ENCODE assay signal across 8 cellular contexts in the genomic region with DNA sequence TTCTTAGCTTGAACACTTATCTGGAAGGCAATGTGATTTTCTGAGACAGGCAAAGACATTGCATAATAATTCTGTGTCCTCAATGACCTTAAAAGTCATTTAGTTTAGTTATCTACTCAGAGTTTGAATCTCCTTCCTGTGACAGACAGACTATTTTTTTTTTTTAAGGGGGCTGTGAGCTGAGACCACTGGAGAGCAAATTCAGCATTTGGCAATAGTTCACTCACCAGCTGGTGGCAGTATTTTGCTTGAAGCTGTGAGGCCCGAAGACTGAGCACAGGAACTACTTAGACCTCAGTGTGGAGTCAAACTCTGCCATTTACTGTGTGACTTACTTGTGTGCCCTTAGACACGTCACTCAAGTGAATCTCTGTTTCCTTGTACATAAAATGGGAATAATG. TPM values are rescaled to one million over a fixed set of nuclear protein-coding genes. Genes with fewer than 3 reads are reported as not detected.
A peak's percentile ranks its signal among the peaks of the same experiment; 100 is the strongest.
DNase-seq lines count a peak whose midpoint lies in the region; ATAC-seq and TF ChIP-seq lines count a peak whose summit lies in the region.

No MANE protein-coding gene starts in this region.

- no peak for TF ChIP-seq POLR2A in HCT116 (IDR thresholded peaks at IDR 0.05; ENCODE audit: borderline replicate concordance, extremely low read depth, insufficient read depth, insufficient read length)

- no peak overlapping the region for H3K4me2 ChIP-seq in HCT116 (ENCODE audit: low read length)

- POLR2A ChIA-PET in HCT116 (lab: Charles Lee) = no interaction called here
- POLR2A ChIA-PET in CD8-positive, alpha-beta memory T cell (lab: Charles Lee) = no interaction called here

- no peaks in the 10 kb centered on the region for H3K9me3 ChIP-seq in HCT116 (ENCODE audit: control insufficient read depth in 1 of 2, insufficient read depth in 1 of 2, low read depth in 1 of 2, low read length in 2 of 2)
- no peaks in the 10 kb centered on the region for H3K9me3 ChIP-seq in liver (ENCODE audit: control insufficient read depth in 4 of 4, low read length in 3 of 4)
- no peaks in the 10 kb centered on the region for H3K9me3 ChIP-seq in CD8-positive, alpha-beta memory T cell (ENCODE audit: low read length)
- H3K9me3 ChIP-seq in left lung = no peaks in the 10 kb centered on the region

- peak overlapping the region; percentile 99 for H2AFZ ChIP-seq in HCT116 (ENCODE audit: low read depth, low read length, poor library complexity, severe bottlenecking)

- H3K79me2 ChIP-seq in HCT116 (ENCODE audit: insufficient read depth, low read length) = no peaks in the 10 kb centered on the region

- ATAC-seq in HCT116 (peak; percentile 93), HG03571 (IDR thresholded peaks at IDR 0.05; ENCODE audit: unreplicated experiment) (no peak), left lung (no peak)

- TF ChIP-seq RAD21 in HCT116 (IDR thresholded peaks at IDR 0.05; ENCODE audit: low read depth) = peak; percentile 83
- peak; percentile 79 for TF ChIP-seq RAD21 in liver (IDR thresholded peaks at IDR 0.05)

- H3K9ac ChIP-seq in HCT116 (ENCODE audit: low read length) (no peak overlapping the region), liver (ENCODE audit: low read depth in 1 of 2, low read length in 2 of 2) (no peak overlapping the region)

- peak; percentile 67 to 77 (median 67) for TF ChIP-seq CTCF in HCT116 (IDR thresholded peaks at IDR 0.05 in 2 of 3, conservative IDR thresholded peaks at IDR 0.05 in 1 of 3; ENCODE audit: borderline replicate concordance in 1 of 3, insufficient read depth in 1 of 3, low read depth in 2 of 3, low read length in 2 of 3)
- peak; percentile 58 for TF ChIP-seq CTCF in cardiac fibroblast (IDR thresholded peaks at IDR 0.05; ENCODE audit: low read depth, low read length)
- peak; percentile 43 for TF ChIP-seq CTCF in liver (IDR thresholded peaks at IDR 0.05; ENCODE audit: low read depth, low read length, missing input control)
- no peak for TF ChIP-seq CTCF in left lung (IDR thresholded peaks at IDR 0.05)

- no peaks in the 10 kb centered on the region for H3K36me3 ChIP-seq in HCT116 (ENCODE audit: control insufficient read depth in 1 of 2, insufficient read depth in 2 of 2, low read length in 2 of 2)
- H3K36me3 ChIP-seq in liver (ENCODE audit: control insufficient read depth in 4 of 4, insufficient read depth in 3 of 4, low read depth in 1 of 4, low read length in 3 of 4) = no peaks in the 10 kb centered on the region
- H3K36me3 ChIP-seq in CD8-positive, alpha-beta memory T cell (ENCODE audit: insufficient read depth, low read length) = no peaks in the 10 kb centered on the region
- no peaks in the 10 kb centered on the region for H3K36me3 ChIP-seq in left lung

- H3K4me1 ChIP-seq in HCT116 (ENCODE audit: control insufficient read depth in 1 of 2, insufficient read depth in 2 of 2, low read length in 2 of 2) (peaks cover 0 to 3% of the 10 kb centered on the region in 2 experiments; a peak in 2 of 4 replicates), liver (ENCODE audit: control insufficient read depth in 4 of 4, insufficient read depth in 4 of 4, low read length in 3 of 4) (peaks cover 0 to 2% (median 0%) of the 10 kb centered on the region in 4 donors), left lung (peaks cover 0 to 23% of the 10 kb centered on the region in 2 donors)
- no peaks in the 10 kb centered on the region for H3K4me1 ChIP-seq in CD8-positive, alpha-beta memory T cell (ENCODE audit: insufficient read depth, low read length)

- 8% methylated on average over 2 of the region's 2 CpGs for WGBS in liver

- no peak overlapping the region for H3K4me3 ChIP-seq in HCT116 (replicated peaks in 1 of 2; ENCODE audit: low read depth in 1 of 2, low read length in 2 of 2)
- H3K4me3 ChIP-seq in cardiac fibroblast (replicated peaks in 1 of 2; ENCODE audit: low read depth in 2 of 2, low read length in 2 of 2) = no peak overlapping the region
- no peak overlapping the region for H3K4me3 ChIP-seq in liver (ENCODE audit: low read depth in 1 of 3, low read length in 3 of 3)
- no peak overlapping the region for H3K4me3 ChIP-seq in CD8-positive, alpha-beta memory T cell (ENCODE audit: low read length)
- H3K4me3 ChIP-seq in left lung = no peak overlapping the region

- H3K27me3 ChIP-seq in HCT116 (ENCODE audit: insufficient read depth, low read length) (no peaks in the 10 kb centered on the region), liver (ENCODE audit: control insufficient read depth in 4 of 4, insufficient read depth in 4 of 4, low read length in 3 of 4) (no peaks in the 10 kb centered on the region), left lung (no peaks in the 10 kb centered on the region)
- peaks cover 4% of the 10 kb centered on the region for H3K27me3 ChIP-seq in CD8-positive, alpha-beta memory T cell (ENCODE audit: insufficient read depth, low read length, poor library complexity, severe bottlenecking)

- no peaks in the 10 kb centered on the region for H4K20me1 ChIP-seq in HCT116 (ENCODE audit: insufficient read depth)

- DNase-seq in G401 (ENCODE audit: low spot score) = peak; percentile 84
- peak; percentile 59 for DNase-seq in HCT116 (ENCODE audit: low read depth, low spot score)
- DNase-seq in NCI-H446 (lab: John Stamatoyannopoulos, UW) = peak; percentile 56 to 81
- peak; percentile 59 to 65 for DNase-seq in cardiac fibroblast (ENCODE audit: low read depth in 2 of 2)
- no peak for DNase-seq in CD8-positive, alpha-beta memory T cell
- no peak for DNase-seq in left lung

- peak overlapping the region in 1 of 8 donors; percentile 15 for H3K27ac Mint-ChIP-seq in CD8-positive, alpha-beta memory T cell

- CTCF ChIA-PET in HCT116 (lab: Charles Lee) = interaction anchor here (0.7 to 2.1 kb wide), 12 partner anchors 9 to 243 kb away, joined by 3 to 12 read pairs (median 4); partner anchors contain the start of gene TMEM192
- CTCF ChIA-PET in CD8-positive, alpha-beta memory T cell (lab: Charles Lee) = no interaction called here

- intact Hi-C loops in HCT116 (cut with micrococcal nuclease) (loop anchor here (1.0 to 10.0 kb wide), 2 partner anchors 108 to 739 kb away; no protein-coding TSS in a partner anchor), left lung (cut with DNase I) (no loop called here)

- peaks cover 27 to 56% of the 10 kb centered on the region in 2 donors for H3K27me3 Mint-ChIP-seq in CD8-positive, alpha-beta memory T cell

- no peaks in the 10 kb centered on the region for H3K36me3 Mint-ChIP-seq in CD8-positive, alpha-beta memory T cell

- no TSS peak for BruUV-seq in HCT116 (replicated peaks; lab: Mats Ljungman, UMichigan)

- RAD21 ChIA-PET in HCT116 (lab: Charles Lee; ENCODE audit: low non-redundant PET in 1 of 2, low total read pairs in 2 of 2, uncharacterized antibody in 2 of 2, unreplicated experiment in 2 of 2) = no interaction called here

- in situ Hi-C loops in G401 (cut with HindIII; ENCODE audit: low sequenced_read_pairs) = no loop called here

- no peaks in the 10 kb centered on the region for H3K9me2 ChIP-seq in HCT116 (ENCODE audit: insufficient read depth)

- H3K4me1 Mint-ChIP-seq in CD8-positive, alpha-beta memory T cell = no peaks in the 10 kb centered on the region

- H3K9me3 Mint-ChIP-seq in CD8-positive, alpha-beta memory T cell = peaks cover 0 to 6% (median 0%) of the 10 kb centered on the region in 5 donors

- H3K4me3 Mint-ChIP-seq in CD8-positive, alpha-beta memory T cell = no peak overlapping the region

- no peak overlapping the region for H3K27ac ChIP-seq in HCT116 (ENCODE audit: low read depth, low read length)
- no peak overlapping the region for H3K27ac ChIP-seq in liver (ENCODE audit: low read depth in 1 of 2, low read length in 2 of 2)
- no peak overlapping the region for H3K27ac ChIP-seq in CD8-positive, alpha-beta memory T cell (ENCODE audit: low read depth, low read length)
- H3K27ac ChIP-seq in left lung = no peak overlapping the region

TF ChIP-seq in HCT116, 20 proteins besides CTCF, POLR2A, EP300 and RAD21 (continues in another document):
- TF ChIP-seq YY1 (IDR thresholded peaks at IDR 0.05; ENCODE audit: extremely low read depth, insufficient replicate concordance, low read depth, low read length) (no peak), CBX3 (IDR thresholded peaks at IDR 0.05; ENCODE audit: low read depth) (0 out of 2 replicates have a peak, but pooled peaks have one; percentile 13)

TF ChIP-seq in liver, 16 proteins besides CTCF, POLR2A, EP300 and RAD21 (continues in another document):
- no peak for TF ChIP-seq REST (IDR thresholded peaks at IDR 0.05)
- no peak for TF ChIP-seq GABPA (IDR thresholded peaks at IDR 0.05 in 1 of 2, conservative IDR thresholded peaks at IDR 0.05 in 1 of 2)

RNA-seq across cellular contexts. Expression of gene CPE, which starts 22.9 kb away (rescaled TPM):
- total RNA-seq in G401 (2014; rRNA removed; shearing (Covaris generic)) = 14.6 and 44.4 TPM in 2 replicates
- total RNA-seq in HCT116 (2021; ENCODE audit: unreplicated experiment) (29.3 TPM), liver (1 to 10 TPM; 3.6 to 5.6 TPM), left lung (10 to 100 TPM; 24.5 to 28.9 TPM)
- 43.8 and 44.7 TPM in 2 replicates for polyA plus RNA-seq in HCT116 (2012)
- 1 to 10 TPM; 3.0 to 5.4 TPM for polyA plus RNA-seq in liver
- total RNA-seq in CD8-positive, alpha-beta memory T cell = not detected
- not detected for polyA plus RNA-seq in CD8-positive, alpha-beta memory T cell

RNA-seq across cellular contexts. Expression of gene MSMO1, which starts 28.4 kb away (rescaled TPM):
- 52.2 and 66.8 TPM in 2 replicates for total RNA-seq in G401 (2014; rRNA removed; shearing (Covaris generic))
- 54.5 TPM for total RNA-seq in HCT116 (2021; ENCODE audit: unreplicated experiment)
- polyA plus RNA-seq in HCT116 (2012) = 15.0 and 15.2 TPM in 2 replicates
- 100 to 1,000 TPM; 448 to 721 TPM for total RNA-seq in liver
- polyA plus RNA-seq in liver = 100 to 1,000 TPM; 153 to 204 TPM
- 10 to 100 TPM; 26.8 to 29.1 TPM for total RNA-seq in CD8-positive, alpha-beta memory T cell
- polyA plus RNA-seq in CD8-positive, alpha-beta memory T cell = 22.4 TPM
- total RNA-seq in left lung = 100 to 1,000 TPM; 119 to 270 TPM

Comparison
In these comparisons a context has a peak if more than half of its experiments do, and no peak if none do; other contexts are left out.
1. DNase-seq: peak in G401 (single experiment), HCT116 (single experiment), NCI-H446 (2 of 2) and cardiac fibroblast (2 of 2); none in CD8-positive, alpha-beta memory T cell (0 of 5) and left lung (0 of 2).
2. CTCF ChIP-seq: peak in HCT116 (3 of 3), cardiac fibroblast (single experiment) and liver (single experiment); none in left lung (0 of 2).
3. RNA of gene CPE, which starts 22.9 kb away (total RNA-seq): 29.3 TPM in HCT116 (single experiment), 24.5 to 28.9 TPM in left lung, 14.6 to 44.4 TPM in G401 and 3.6 to 5.6 TPM in liver; not detected in CD8-positive, alpha-beta memory T cell; every median in the first group is over 4 times any median in the second.